8 cellular contexts compared by ENCODE assay signal in genomic region chr21:28781602-28782274, GRCh38.
A peak's percentile ranks its signal among the peaks of the same experiment; 100 is the strongest.
DNase-seq lines count a peak whose midpoint lies in the region; ATAC-seq, FAIRE-seq and TF ChIP-seq lines count a peak whose summit lies in the region.

No MANE protein-coding gene starts in this region.

- H3K4me3 Mint-ChIP-seq in activated T-cell treated with anti-CD3 and anti-CD28 coated beads, Interleukin-2, amount 50 U/mL, for 72 hours = no peak overlapping the region
- H3K4me3 Mint-ChIP-seq in stimulated activated effector memory CD8-positive, alpha-beta T cell treated with anti-CD3 and anti-CD28 coated beads, Interleukin-12 subunit alpha, Interleukin-12 subunit beta, amount 100 ng/mL, for 72 hours = no peak overlapping the region

- TF ChIP-seq POLR2A in K562 (conservative IDR thresholded peaks at IDR 0.05) = no peak

- H3K36me3 Mint-ChIP-seq in activated T-cell treated with anti-CD3 and anti-CD28 coated beads, Interleukin-2, amount 50 U/mL, for 72 hours (ENCODE audit: insufficient read depth in 2 of 2) = peaks cover 3 to 16% of the 10 kb centered on the region in 2 donors
- no peaks in the 10 kb centered on the region for H3K36me3 Mint-ChIP-seq in stimulated activated effector memory CD8-positive, alpha-beta T cell treated with anti-CD3 and anti-CD28 coated beads, Interleukin-12 subunit alpha, Interleukin-12 subunit beta, amount 100 ng/mL, for 72 hours

- no peak for TF ChIP-seq EP300 in K562 (IDR thresholded peaks at IDR 0.05; ENCODE audit: low read length)

- H3K36me3 ChIP-seq in K562 (ENCODE audit: control insufficient read depth, insufficient read depth, low read length) = no peaks in the 10 kb centered on the region

- H4K20me1 ChIP-seq in K562 (replicated peaks; ENCODE audit: control insufficient read depth, insufficient read depth, low read length) = no peaks in the 10 kb centered on the region

- H3K4me2 ChIP-seq in K562 (ENCODE audit: insufficient read depth, low read length) = no peak overlapping the region

- H3K9ac ChIP-seq in K562 (ENCODE audit: insufficient read depth in 1 of 2, low read depth in 2 of 2, low read length in 2 of 2) = no peak overlapping the region

- H3K79me2 ChIP-seq in K562 (ENCODE audit: control insufficient read depth, insufficient read depth, low read length) = no peaks in the 10 kb centered on the region

- no TSS peak for BruUV-seq in K562 (replicated peaks; lab: Mats Ljungman, UMichigan)

- H3K4me1 ChIP-seq in K562 (replicated peaks in 1 of 2; ENCODE audit: control insufficient read depth in 2 of 2, insufficient read depth in 2 of 2, low read length in 2 of 2) = no peaks in the 10 kb centered on the region

- H3K27ac Mint-ChIP-seq in activated T-cell treated with anti-CD3 and anti-CD28 coated beads, Interleukin-2, amount 50 U/mL, for 72 hours = no peak overlapping the region
- H3K27ac Mint-ChIP-seq in stimulated activated effector memory CD8-positive, alpha-beta T cell treated with anti-CD3 and anti-CD28 coated beads, Interleukin-12 subunit alpha, Interleukin-12 subunit beta, amount 100 ng/mL, for 72 hours = no peak overlapping the region

- H3K9me3 Mint-ChIP-seq in activated T-cell treated with anti-CD3 and anti-CD28 coated beads, Interleukin-2, amount 50 U/mL, for 72 hours = peaks cover 8 to 13% of the 10 kb centered on the region in 2 donors
- no peaks in the 10 kb centered on the region for H3K9me3 Mint-ChIP-seq in stimulated activated effector memory CD8-positive, alpha-beta T cell treated with anti-CD3 and anti-CD28 coated beads, Interleukin-12 subunit alpha, Interleukin-12 subunit beta, amount 100 ng/mL, for 72 hours

- DNase-seq in activated T-cell treated with anti-CD3 and anti-CD28 coated beads, Interleukin-2, amount 50 U/mL, for 72 hours = no peak
- no peak for DNase-seq in activated T-cell treated with anti-CD3 and anti-CD28 coated beads, Interleukin-2, amount 50 U/mL, for 1 hour
- DNase-seq in K562 (ENCODE audit: extremely low read depth in 1 of 4, low spot score in 3 of 4) (peak; percentile 21 to 30 (median 25)), NCI-H187 treated with DMSO at 0.1 percent for 48 hours (lab: John Stamatoyannopoulos, UW) (no peak), foreskin melanocyte (no peak)
- DNase-seq in stimulated activated effector memory CD8-positive, alpha-beta T cell treated with anti-CD3 and anti-CD28 coated beads, Interleukin-12 subunit alpha, Interleukin-12 subunit beta, amount 100 ng/mL, for 72 hours (ENCODE audit: low spot score in 2 of 2) = no peak

- no peak overlapping the region for H2AFZ ChIP-seq in K562 (ENCODE audit: low read depth, low read length)

- peak; percentile 32 to 48 for ATAC-seq in activated T-cell treated with anti-CD3 and anti-CD28 coated beads, Interleukin-2, amount 50 U/mL, for 72 hours (replicated peaks in 1 of 2)
- ATAC-seq in HG03432 (IDR thresholded peaks at IDR 0.05; ENCODE audit: unreplicated experiment) (peak; percentile 69), K562 (peak; percentile 92), HG03565 (IDR thresholded peaks at IDR 0.05; ENCODE audit: unreplicated experiment) (no peak)
- peak; percentile 60 for ATAC-seq in stimulated activated effector memory CD8-positive, alpha-beta T cell treated with anti-CD3 and anti-CD28 coated beads, Interleukin-12 subunit alpha, Interleukin-12 subunit beta, amount 100 ng/mL, for 72 hours

- intact Hi-C loops in K562 (cut with micrococcal nuclease) = no loop called here

- CTCF ChIA-PET in K562 (lab: Yijun Ruan, JAX; ENCODE audit: low intra/inter-chr PET ratio) = interaction anchor here (0.8 kb wide), 1 partner anchor 36 kb away, joined by 3 read pairs; no protein-coding TSS in a partner anchor

- no peak overlapping the region for H3K4me3 ChIP-seq in K562

- H3K9me1 ChIP-seq in K562 (ENCODE audit: control insufficient read depth, insufficient read depth, low read length) = no peaks in the 10 kb centered on the region

- H3K27ac ChIP-seq in K562 (ENCODE audit: extremely low read depth, low read depth, low read length) = no peak overlapping the region

- H3K27me3 ChIP-seq in K562 (ENCODE audit: control insufficient read depth in 2 of 2, insufficient read depth in 2 of 2, low read length in 2 of 2) = no peaks in the 10 kb centered on the region

- no peaks in the 10 kb centered on the region for H3K27me3 Mint-ChIP-seq in activated T-cell treated with anti-CD3 and anti-CD28 coated beads, Interleukin-2, amount 50 U/mL, for 72 hours (ENCODE audit: low read depth)

- peaks cover 8% of the 10 kb centered on the region for H3K4me1 Mint-ChIP-seq in activated T-cell treated with anti-CD3 and anti-CD28 coated beads, Interleukin-2, amount 50 U/mL, for 72 hours (ENCODE audit: low read depth)
- peaks cover 24% of the 10 kb centered on the region for H3K4me1 Mint-ChIP-seq in stimulated activated effector memory CD8-positive, alpha-beta T cell treated with anti-CD3 and anti-CD28 coated beads, Interleukin-12 subunit alpha, Interleukin-12 subunit beta, amount 100 ng/mL, for 72 hours

- H3K9me3 ChIP-seq in K562 (replicated peaks; ENCODE audit: control insufficient read depth, insufficient read depth, low read depth, low read length) = no peaks in the 10 kb centered on the region

- no peak for FAIRE-seq in K562 (lab: Jason Lieb, UNC)

- POLR2A ChIA-PET in K562 (lab: Yijun Ruan, JAX) = no interaction called here

- TF ChIP-seq RAD21 in K562 (CRISPR knock-in tag; conservative IDR thresholded peaks at IDR 0.05 in 1 of 2, IDR thresholded peaks at IDR 0.05 in 1 of 2) = peak in 1 of 2 experiments; percentile 48; a peak in 2 of 4 replicates

- TF ChIP-seq CTCF in K562 (IDR thresholded peaks at IDR 0.05 in 2 of 3, conservative IDR thresholded peaks at IDR 0.05 in 1 of 3; ENCODE audit: insufficient read depth in 2 of 3, low read depth in 1 of 3, low read length in 3 of 3) = peak; percentile 32 to 61 (median 54); a peak in 5 of 6 replicates

- in situ Hi-C loops in K562 (cut with MboI) = no loop called here

TF ChIP-seq in K562, 482 proteins besides CTCF, POLR2A, EP300 and RAD21:
- TF ChIP-seq ELK1 (CRISPR knock-in tag; IDR thresholded peaks at IDR 0.05) (no peak), ASH1L (IDR thresholded peaks at IDR 0.05; ENCODE audit: borderline replicate concordance, low read depth, partially characterized antibody) (no peak), MAFK (IDR thresholded peaks at IDR 0.05; ENCODE audit: low read length) (peak; percentile 11; the same call in 1 of the 2 replicates), MAFF (IDR thresholded peaks at IDR 0.05; ENCODE audit: low read length) (peak; percentile 17; the same call in 1 of the 2 replicates), ZNF589 (CRISPR knock-in tag; IDR thresholded peaks at IDR 0.05; ENCODE audit: low read depth) (no peak), POLR2B (IDR thresholded peaks at IDR 0.05; ENCODE audit: low read depth, partially characterized antibody) (no peak), SIN3B (IDR thresholded peaks at IDR 0.05; ENCODE audit: low read depth) (no peak), HDAC3 (IDR thresholded peaks at IDR 0.05; ENCODE audit: borderline replicate concordance, partially characterized antibody) (no peak), C11orf30 (IDR thresholded peaks at IDR 0.05; ENCODE audit: low read depth) (peak; percentile 69), ETV1 (tag; conservative IDR thresholded peaks at IDR 0.05; ENCODE audit: low read depth) (no peak), RBM22 (IDR thresholded peaks at IDR 0.05; ENCODE audit: low read depth, low read length, poor library complexity, severe bottlenecking) (no peak), USF1 (CRISPR knock-in tag; IDR thresholded peaks at IDR 0.05) (no peak), SMARCB1 (IDR thresholded peaks at IDR 0.05; ENCODE audit: insufficient read length, low read depth) (no peak), NRF1 (conservative IDR thresholded peaks at IDR 0.05 in 1 of 2, IDR thresholded peaks at IDR 0.05 in 1 of 2) (no peak), CGGBP1 (CRISPR knock-in tag; IDR thresholded peaks at IDR 0.05) (no peak), SMC3 (conservative IDR thresholded peaks at IDR 0.05; ENCODE audit: insufficient read depth, low read depth, low read length) (0 out of 2 replicates have a peak, but pooled peaks have one; percentile 29), RFX1 (IDR thresholded peaks at IDR 0.05) (no peak), ZNF316 (IDR thresholded peaks at IDR 0.05) (peak; percentile 77), THRB (CRISPR knock-in tag; conservative IDR thresholded peaks at IDR 0.05) (no peak), MAFG (tag; conservative IDR thresholded peaks at IDR 0.05) (0 out of 2 replicates have a peak, but pooled peaks have one; percentile 39), XRCC4 (IDR thresholded peaks at IDR 0.05; ENCODE audit: extremely low read depth, insufficient read depth, insufficient read length) (no peak)
TF ChIP-seq in K562: peak in this region for 6.

Comparison
In these comparisons a context has a peak if more than half of its experiments do, and no peak if none do; other contexts are left out.
1. DNase-seq: peak in K562 (4 of 4); none in activated T-cell treated with anti-CD3 and anti-CD28 coated beads, Interleukin-2, amount 50 U/mL, for 72 hours (0 of 2), activated T-cell treated with anti-CD3 and anti-CD28 coated beads, Interleukin-2, amount 50 U/mL, for 1 hour (single experiment), stimulated activated effector memory CD8-positive, alpha-beta T cell treated with anti-CD3 and anti-CD28 coated beads, Interleukin-12 subunit alpha, Interleukin-12 subunit beta, amount 100 ng/mL, for 72 hours (0 of 2), NCI-H187 treated with DMSO at 0.1 percent for 48 hours (single experiment) and foreskin melanocyte (single experiment).